In the genomic region with DNA sequence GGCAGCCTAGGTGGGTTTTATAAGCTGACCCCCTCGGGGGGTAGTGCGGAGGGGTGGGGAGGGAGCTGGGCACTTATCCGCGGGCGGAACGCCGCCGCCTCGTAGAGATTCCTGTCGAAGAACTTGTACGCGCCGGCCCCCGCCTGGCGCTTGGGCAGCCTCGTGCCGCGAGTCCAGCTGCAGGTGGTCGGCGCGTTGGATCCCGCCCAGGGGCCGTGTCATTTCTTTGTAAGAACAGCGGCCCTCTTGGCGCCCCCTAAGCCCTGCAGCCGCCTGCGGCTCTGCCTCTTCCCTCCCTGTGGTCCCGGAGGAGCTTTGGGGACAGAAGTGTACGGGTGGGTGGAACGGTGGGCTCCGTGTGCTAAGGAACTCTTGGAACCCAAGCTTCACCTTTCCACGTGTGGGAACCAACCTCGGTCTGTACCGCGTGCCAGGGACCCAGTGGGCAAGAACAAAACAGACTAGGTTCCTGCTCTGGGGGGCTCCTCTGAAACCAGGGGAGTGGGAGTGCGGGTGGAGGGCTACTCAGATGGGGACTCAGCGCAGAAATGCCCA, we compare ENCODE assay signal across 8 cellular contexts. TPM values are rescaled to one million over a fixed set of nuclear protein-coding genes. Genes with fewer than 3 reads are reported as not detected.
DNase-seq lines count a peak whose midpoint lies in the region; ATAC-seq and TF ChIP-seq lines count a peak whose summit lies in the region.

No MANE protein-coding gene starts in this region.

- peak overlapping the region; percentile 10 to 73 for H3K9ac ChIP-seq in colonic mucosa (ENCODE audit: low read depth in 2 of 2, low read length in 2 of 2)

- H3K4me3 Mint-ChIP-seq in activated naive CD4-positive, alpha-beta T cell treated with anti-CD3 and anti-CD28 coated beads for 36 hours, result peak overlapping the region; percentile 65
- H3K4me3 Mint-ChIP-seq in memory B cell, result peak overlapping the region; percentile 62

- H3K9me3 Mint-ChIP-seq in activated naive CD4-positive, alpha-beta T cell treated with anti-CD3 and anti-CD28 coated beads for 36 hours, result no peaks in the 10 kb centered on the region
- no peaks in the 10 kb centered on the region for H3K9me3 Mint-ChIP-seq in activated naive CD4-positive, alpha-beta T cell treated with anti-CD3 and anti-CD28 coated beads, Interleukin-2, amount 50 U/mL, for 72 hours
- no peaks in the 10 kb centered on the region for H3K9me3 Mint-ChIP-seq in memory B cell

- H3K4me3 ChIP-seq in colonic mucosa, result peak overlapping the region; percentile 71
- peak overlapping the region; percentile 42 to 92 for H3K4me3 ChIP-seq in uterus

- H3K27ac Mint-ChIP-seq in activated naive CD4-positive, alpha-beta T cell treated with anti-CD3 and anti-CD28 coated beads for 36 hours, result no peak overlapping the region
- no peak overlapping the region for H3K27ac Mint-ChIP-seq in activated naive CD4-positive, alpha-beta T cell treated with anti-CD3 and anti-CD28 coated beads, Interleukin-2, amount 50 U/mL, for 72 hours
- H3K27ac Mint-ChIP-seq in memory B cell, result no peak overlapping the region

- H3K4me1 ChIP-seq in colonic mucosa, result no peaks in the 10 kb centered on the region
- peaks cover 0 to 16% of the 10 kb centered on the region in 2 donors for H3K4me1 ChIP-seq in uterus

- CTCF ChIA-PET in activated naive CD4-positive, alpha-beta T cell treated with anti-CD3 and anti-CD28 coated beads for 36 hours (lab: Charles Lee), result interaction anchor here (1.3 kb wide), 1 partner anchor 206 kb away, joined by 3 read pairs; no protein-coding TSS in a partner anchor

- H3K9me3 ChIP-seq in colonic mucosa, result no peaks in the 10 kb centered on the region
- no peaks in the 10 kb centered on the region for H3K9me3 ChIP-seq in uterus

- H3K36me3 ChIP-seq in colonic mucosa (no peaks in the 10 kb centered on the region), uterus (no peaks in the 10 kb centered on the region)

- peaks cover 20% of the 10 kb centered on the region for H3K27me3 Mint-ChIP-seq in activated naive CD4-positive, alpha-beta T cell treated with anti-CD3 and anti-CD28 coated beads for 36 hours (ENCODE audit: low read depth)
- peaks cover 14% of the 10 kb centered on the region for H3K27me3 Mint-ChIP-seq in memory B cell

- H3K4me1 Mint-ChIP-seq in activated naive CD4-positive, alpha-beta T cell treated with anti-CD3 and anti-CD28 coated beads for 36 hours (ENCODE audit: low read depth), result peaks cover 8% of the 10 kb centered on the region
- peaks cover 7% of the 10 kb centered on the region for H3K4me1 Mint-ChIP-seq in memory B cell

- H3K27me3 ChIP-seq in colonic mucosa (peaks cover 9% of the 10 kb centered on the region), uterus (no peaks in the 10 kb centered on the region)

- H3K27ac ChIP-seq in colonic mucosa, result no peak overlapping the region
- peak overlapping the region; percentile 88 to 89 for H3K27ac ChIP-seq in uterus

- no peaks in the 10 kb centered on the region for H3K36me3 Mint-ChIP-seq in activated naive CD4-positive, alpha-beta T cell treated with anti-CD3 and anti-CD28 coated beads for 36 hours (ENCODE audit: low read depth)
- no peaks in the 10 kb centered on the region for H3K36me3 Mint-ChIP-seq in activated naive CD4-positive, alpha-beta T cell treated with anti-CD3 and anti-CD28 coated beads, Interleukin-2, amount 50 U/mL, for 72 hours
- H3K36me3 Mint-ChIP-seq in memory B cell, result no peaks in the 10 kb centered on the region

- intact Hi-C loops in activated naive CD4-positive, alpha-beta T cell treated with anti-CD3 and anti-CD28 coated beads for 36 hours (cut with micrococcal nuclease), result loop anchor here (5.0 kb wide), 1 partner anchor 131 kb away; the partner anchor contains the start of gene RNPEPL1
- intact Hi-C loops in colonic mucosa (cut with DNase I), result loop anchor here (5.0 kb wide), 1 partner anchor 284 kb away; no protein-coding TSS in a partner anchor
- intact Hi-C loops in uterus (cut with DNase I; ENCODE audit: low total_unique reads), result loop anchor here (5.0 kb wide), 1 partner anchor 204 kb away; no protein-coding TSS in a partner anchor

- no peak for ATAC-seq in activated naive CD4-positive, alpha-beta T cell treated with anti-CD3 and anti-CD28 coated beads, Interleukin-2, amount 50 U/mL, for 72 hours
- ATAC-seq in memory B cell (ENCODE audit: low read depth) (no peak), GM21390 (IDR thresholded peaks at IDR 0.05; ENCODE audit: unreplicated experiment) (no peak)

- no peak for DNase-seq in activated naive CD4-positive, alpha-beta T cell treated with anti-CD3 and anti-CD28 coated beads for 36 hours
- no peak for DNase-seq in activated naive CD4-positive, alpha-beta T cell treated with anti-CD3 and anti-CD28 coated beads, Interleukin-2, amount 50 U/mL, for 72 hours (ENCODE audit: low spot score in 2 of 2)
- no peak for DNase-seq in colonic mucosa
- DNase-seq in memory B cell (ENCODE audit: low spot score in 2 of 2), result no peak
- DNase-seq in uterus, result peak in 1 of 2 donors; percentile 28
- no peak for DNase-seq in NCI-H1930 (lab: John Stamatoyannopoulos, UW)
- DNase-seq in HuH-7.5 (ENCODE audit: low spot score), result no peak

- TF ChIP-seq CTCF in colonic mucosa (IDR thresholded peaks at IDR 0.05) (no peak), uterus (IDR thresholded peaks at IDR 0.05) (no peak)

- no peak for TF ChIP-seq POLR2A in uterus (IDR thresholded peaks at IDR 0.05)

RNA-seq across cellular contexts. Expression of gene GPC1, which starts 1.2 kb away (rescaled TPM):
- total RNA-seq in activated naive CD4-positive, alpha-beta T cell treated with anti-CD3 and anti-CD28 coated beads for 36 hours, result 1 to 10 TPM; 1.2 to 1.5 TPM
- 1 to 10 TPM; 1.6 to 5.5 TPM for total RNA-seq in activated naive CD4-positive, alpha-beta T cell treated with anti-CD3 and anti-CD28 coated beads, Interleukin-2, amount 50 U/mL, for 72 hours
- 10 to 100 TPM; 19.0 to 23.1 TPM for total RNA-seq in colonic mucosa
- 10 to 100 TPM in 3 of 4 donors, under 1 TPM in 1; 0.88 to 62.2 (median 43.4) TPM for total RNA-seq in uterus
